ENCODE assay signal across 10 cellular contexts in genomic region chr1:156742017-156742416, GRCh38. TPM values are rescaled to one million over a fixed set of nuclear protein-coding genes. Genes with fewer than 3 reads are reported as not detected.
DNase-seq lines count a peak whose midpoint lies in the region; ATAC-seq, FAIRE-seq and TF ChIP-seq lines count a peak whose summit lies in the region.
"Had no signal": no experiment of that assay in that cellular context is flagged by ENCODE, and none has a peak within 500 bp of the region (broad histone marks: within the 10 kb centered on the region; RNA-seq: fewer than 3 reads in every experiment).

No MANE protein-coding gene starts in this region.

- intact Hi-C loops in esophagus muscularis mucosa (cut with DNase I): no loop called here

- H3K27me3 ChIP-seq in HAP-1 (ENCODE audit: low read depth) (no peaks in the 10 kb centered on the region), RWPE2 (ENCODE audit: insufficient read depth, poor library complexity, severe bottlenecking) (no peaks in the 10 kb centered on the region), esophagus muscularis mucosa (no peaks in the 10 kb centered on the region)

- H3K4me3 ChIP-seq in HAP-1 (0 out of 2 replicates have a peak overlapping the region, but pooled peaks have one; percentile 6), RWPE2 (ENCODE audit: severe bottlenecking) (no peak overlapping the region), esophagus muscularis mucosa (no peak overlapping the region), skin epidermis (no peak overlapping the region)

- DNase-seq in HAP-1 (ENCODE audit: low spot score in 2 of 2) (no peak), RWPE2 (ENCODE audit: low spot score) (no peak), esophagus muscularis mucosa (ENCODE audit: extremely low spot score) (no peak), urothelium cell line (ENCODE audit: low spot score) (no peak), Kasumi-1 (lab: John Stamatoyannopoulos, UW) (no peak), NCI-H2196 treated with DMSO at 0.1 percent for 48 hours (lab: John Stamatoyannopoulos, UW; ENCODE audit: unreplicated experiment) (no peak)
- DNase-seq: GOT3, MV-4-11 had no signal

- in situ Hi-C loops in HAP-1 (cut with MboI; ENCODE audit: low sequenced_read_pairs): no loop called here

- WGBS in esophagus muscularis mucosa: 84% methylated on average over 3 of the region's 3 CpGs

- TF ChIP-seq CTCF in RWPE2 (IDR thresholded peaks at IDR 0.05; ENCODE audit: poor library complexity, severe bottlenecking): no peak
- TF ChIP-seq CTCF in esophagus muscularis mucosa (IDR thresholded peaks at IDR 0.05): no peak

- no peak for TF ChIP-seq POLR2A in esophagus muscularis mucosa (IDR thresholded peaks at IDR 0.05; ENCODE audit: low read depth)

- ATAC-seq in RWPE2 (ENCODE audit: low read depth): no peak
- ATAC-seq in GM21786 (IDR thresholded peaks at IDR 0.05; ENCODE audit: unreplicated experiment): no peak

- H3K9me3 ChIP-seq in HAP-1: no peaks in the 10 kb centered on the region; the same call in 1 of the 2 replicates
- H3K9me3 ChIP-seq in RWPE2 (ENCODE audit: severe bottlenecking): no peaks in the 10 kb centered on the region
- H3K9me3 ChIP-seq in esophagus muscularis mucosa: no peaks in the 10 kb centered on the region

- TF ChIP-seq EP300 in esophagus muscularis mucosa (IDR thresholded peaks at IDR 0.05): no peak

- FAIRE-seq in urothelium cell line (lab: Jason Lieb, UNC): no peak

- H3K4me1 ChIP-seq in HAP-1: peaks cover 24% of the 10 kb centered on the region
- H3K4me1 ChIP-seq in RWPE2 (ENCODE audit: insufficient read depth, poor library complexity, severe bottlenecking): peaks cover 5% of the 10 kb centered on the region
- H3K4me1 ChIP-seq in esophagus muscularis mucosa: peaks cover 31 to 54% (median 47%) of the 10 kb centered on the region in 4 donors

- peaks cover 56% of the 10 kb centered on the region for H3K36me3 ChIP-seq in HAP-1 (replicated peaks)
- peaks cover 54% of the 10 kb centered on the region for H3K36me3 ChIP-seq in RWPE2 (ENCODE audit: low read depth)
- peaks cover 14 to 51% (median 44%) of the 10 kb centered on the region in 4 donors for H3K36me3 ChIP-seq in esophagus muscularis mucosa

- H3K27ac ChIP-seq in RWPE2 (ENCODE audit: poor library complexity, severe bottlenecking) (peak overlapping the region; percentile 64), esophagus muscularis mucosa (replicated peaks in 1 of 4) (peak overlapping the region; percentile 80 to 88 (median 85)), skin epidermis (peak overlapping the region in 18 of 21 experiments; percentile 12 to 90 (median 85))

RNA-seq across cellular contexts. Expression of gene MRPL24, which starts 1.1 kb away (rescaled TPM):
- 10 to 100 TPM; 43.5 to 67.4 (median 62.4) TPM for total RNA-seq in esophagus muscularis mucosa

RNA-seq across cellular contexts. Expression of gene HDGF, which starts 9.5 kb away (rescaled TPM):
- 100 to 1,000 TPM; 124 to 239 (median 167) TPM for total RNA-seq in esophagus muscularis mucosa

RNA-seq across cellular contexts. Expression of gene ISG20L2, which starts 13.5 kb away (rescaled TPM):
- total RNA-seq in esophagus muscularis mucosa: 10 to 100 TPM; 16.2 to 20.0 (median 19.0) TPM

RNA-seq across cellular contexts. Expression of gene METTL25B, which starts 13.7 kb away (rescaled TPM):
- 10 to 100 TPM; 16.2 to 32.3 (median 18.0) TPM for total RNA-seq in esophagus muscularis mucosa

RNA-seq across cellular contexts. Expression of gene PRCC, which starts 25.3 kb away (rescaled TPM):
- 10 to 100 TPM; 21.2 to 43.6 (median 38.7) TPM for total RNA-seq in esophagus muscularis mucosa
